In the genomic region with DNA sequence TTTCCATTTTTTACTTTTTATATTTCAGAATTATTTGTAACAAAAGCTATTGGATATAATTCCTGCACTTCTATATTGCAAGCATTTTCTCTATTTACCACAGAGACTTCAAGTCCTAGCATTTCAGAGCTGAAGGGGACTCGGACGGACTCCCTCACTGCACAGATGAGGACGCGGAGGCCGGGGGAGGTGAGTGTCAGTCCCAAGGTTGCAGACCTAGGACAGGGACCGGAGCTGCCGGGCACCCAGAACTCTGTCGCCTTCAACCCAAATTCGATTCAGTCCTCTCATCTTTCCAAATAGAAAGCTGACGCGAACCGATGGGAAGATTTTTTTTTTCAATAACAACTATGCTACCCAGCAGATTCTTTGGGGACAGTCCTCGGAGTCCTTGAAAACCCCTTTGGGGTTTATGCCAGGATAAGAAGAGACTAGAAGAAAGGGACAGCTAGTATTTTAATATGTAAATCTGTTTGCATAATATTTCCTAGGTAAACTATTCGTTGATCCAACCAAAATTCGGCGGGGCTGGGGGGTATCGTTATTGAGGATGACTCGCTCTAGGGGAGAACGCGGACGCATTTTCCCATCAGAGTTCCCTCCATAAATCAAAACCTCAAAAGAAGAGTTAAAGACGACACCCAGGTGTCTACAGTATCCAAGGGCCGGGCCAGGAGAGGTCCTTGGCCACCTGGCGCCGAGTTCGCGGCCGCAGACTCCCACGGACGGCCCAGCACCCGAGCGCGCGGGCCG, we compare ENCODE assay signal across 10 cellular contexts. TPM values are rescaled to one million over a fixed set of nuclear protein-coding genes. Genes with fewer than 3 reads are reported as not detected.
DNase-seq lines count a peak whose midpoint lies in the region; ATAC-seq and TF ChIP-seq lines count a peak whose summit lies in the region.
"Had no signal": no experiment of that assay in that cellular context is flagged by ENCODE, and none has a peak within 500 bp of the region (broad histone marks: within the 10 kb centered on the region; RNA-seq: fewer than 3 reads in every experiment).

No MANE protein-coding gene starts in this region.

- intact Hi-C loops in lower leg skin (cut with DNase I; ENCODE audit: low total_unique reads) (no loop called here), tibial artery (cut with DNase I; ENCODE audit: low total_unique reads) (no loop called here)

- H3K27ac Mint-ChIP-seq in activated naive CD4-positive, alpha-beta T cell treated with anti-CD3 and anti-CD28 coated beads, Interleukin-2, amount 10 ng/mL, durations not matched to agents 7 days and 5 days, result no peak overlapping the region
- no peak overlapping the region for H3K27ac Mint-ChIP-seq in activated naive CD8-positive, alpha-beta T cell treated with anti-CD3 and anti-CD28 coated beads, Interleukin-2, amount 10 ng/mL, durations not matched to agents 7 days and 5 days

- H3K4me1 Mint-ChIP-seq in activated naive CD4-positive, alpha-beta T cell treated with anti-CD3 and anti-CD28 coated beads, Interleukin-2, amount 10 ng/mL, durations not matched to agents 7 days and 5 days, result peaks cover 11% of the 10 kb centered on the region
- H3K4me1 Mint-ChIP-seq in activated naive CD8-positive, alpha-beta T cell treated with anti-CD3 and anti-CD28 coated beads, Interleukin-2, amount 10 ng/mL, durations not matched to agents 7 days and 5 days, result peaks cover 4% of the 10 kb centered on the region

- CTCF ChIA-PET in activated naive CD4-positive, alpha-beta T cell treated with anti-CD3 and anti-CD28 coated beads, Interleukin-2, amount 10 ng/mL, durations not matched to agents 7 days and 5 days (lab: Charles Lee), result no interaction called here

- no peaks in the 10 kb centered on the region for H3K36me3 ChIP-seq in tibial artery

- TF ChIP-seq CTCF in lower leg skin (IDR thresholded peaks at IDR 0.05), result no peak
- TF ChIP-seq CTCF in tibial artery (IDR thresholded peaks at IDR 0.05), result no peak

- no peak overlapping the region for H3K27ac ChIP-seq in tibial artery
- H3K27ac ChIP-seq: C4-2B had no signal

- H3K4me3 ChIP-seq in lower leg skin (ENCODE audit: low read depth, poor library complexity, severe bottlenecking) (peak overlapping the region; percentile 19), tibial artery (peak overlapping the region; percentile 31 to 49)

- peaks cover 88% of the 10 kb centered on the region for H3K27me3 Mint-ChIP-seq in activated naive CD4-positive, alpha-beta T cell treated with anti-CD3 and anti-CD28 coated beads, Interleukin-2, amount 10 ng/mL, durations not matched to agents 7 days and 5 days
- peaks cover 74% of the 10 kb centered on the region for H3K27me3 Mint-ChIP-seq in activated naive CD8-positive, alpha-beta T cell treated with anti-CD3 and anti-CD28 coated beads, Interleukin-2, amount 10 ng/mL, durations not matched to agents 7 days and 5 days

- POLR2A ChIA-PET in activated naive CD8-positive, alpha-beta T cell treated with anti-CD3 and anti-CD28 coated beads, Interleukin-2, amount 10 ng/mL, durations not matched to agents 7 days and 5 days (lab: Charles Lee), result no interaction called here

- peak overlapping the region; percentile 61 for H3K4me3 Mint-ChIP-seq in activated naive CD4-positive, alpha-beta T cell treated with anti-CD3 and anti-CD28 coated beads, Interleukin-2, amount 10 ng/mL, durations not matched to agents 7 days and 5 days
- peak overlapping the region; percentile 64 for H3K4me3 Mint-ChIP-seq in activated naive CD8-positive, alpha-beta T cell treated with anti-CD3 and anti-CD28 coated beads, Interleukin-2, amount 10 ng/mL, durations not matched to agents 7 days and 5 days

- peaks cover 0 to 5% (median 0%) of the 10 kb centered on the region in 3 donors for H3K9me3 ChIP-seq in tibial artery

- no peaks in the 10 kb centered on the region for H3K9me3 Mint-ChIP-seq in activated naive CD4-positive, alpha-beta T cell treated with anti-CD3 and anti-CD28 coated beads, Interleukin-2, amount 10 ng/mL, durations not matched to agents 7 days and 5 days
- no peaks in the 10 kb centered on the region for H3K9me3 Mint-ChIP-seq in activated naive CD8-positive, alpha-beta T cell treated with anti-CD3 and anti-CD28 coated beads, Interleukin-2, amount 10 ng/mL, durations not matched to agents 7 days and 5 days

- DNase-seq in activated naive CD4-positive, alpha-beta T cell treated with anti-CD3 and anti-CD28 coated beads, Interleukin-2, amount 10 ng/mL, durations not matched to agents 7 days and 5 days, result no peak
- no peak for DNase-seq in activated naive CD4-positive, alpha-beta T cell (lab: John Stamatoyannopoulos, UW)
- DNase-seq in activated naive CD8-positive, alpha-beta T cell treated with anti-CD3 and anti-CD28 coated beads, Interleukin-2, amount 10 ng/mL, durations not matched to agents 7 days and 5 days, result no peak
- DNase-seq in lower leg skin (ENCODE audit: low spot score in 2 of 2) (no peak), tibial artery (no peak), NOMO-1 treated with DMSO at 0.1 percent for 48 hours (lab: John Stamatoyannopoulos, UW; ENCODE audit: unreplicated experiment) (no peak), GDM1 (lab: John Stamatoyannopoulos, UW) (no peak)

- ATAC-seq in activated naive CD8-positive, alpha-beta T cell treated with anti-CD3 and anti-CD28 coated beads, Interleukin-2, amount 10 ng/mL, durations not matched to agents 7 days and 5 days (ENCODE audit: low read depth), result no peak
- no peak for ATAC-seq in GM18868 (IDR thresholded peaks at IDR 0.05; ENCODE audit: unreplicated experiment)

- no peaks in the 10 kb centered on the region for H3K36me3 Mint-ChIP-seq in activated naive CD4-positive, alpha-beta T cell treated with anti-CD3 and anti-CD28 coated beads, Interleukin-2, amount 10 ng/mL, durations not matched to agents 7 days and 5 days
- H3K36me3 Mint-ChIP-seq in activated naive CD8-positive, alpha-beta T cell treated with anti-CD3 and anti-CD28 coated beads, Interleukin-2, amount 10 ng/mL, durations not matched to agents 7 days and 5 days, result peaks cover 3% of the 10 kb centered on the region

- 16 to 19% methylated on average over 24 to 35 of the region's 35 CpGs for WGBS in lower leg skin, 2 donors

- peaks cover 0 to 71% of the 10 kb centered on the region in 2 donors for H3K27me3 ChIP-seq in tibial artery

- H3K4me1 ChIP-seq in tibial artery, result peaks cover 0 to 16% (median 14%) of the 10 kb centered on the region in 4 donors

- no peak for TF ChIP-seq POLR2A in lower leg skin (IDR thresholded peaks at IDR 0.05)

RNA-seq across cellular contexts. Expression of gene FLT3, which starts 0.8 kb away (rescaled TPM):
- not detected for total RNA-seq in activated naive CD8-positive, alpha-beta T cell treated with anti-CD3 and anti-CD28 coated beads, Interleukin-2, amount 10 ng/mL, durations not matched to agents 7 days and 5 days
- total RNA-seq in lower leg skin, result 1 to 10 TPM in 2 of 4 donors, under 1 TPM in 2; 0.72 to 1.3 (median 0.89) TPM
- total RNA-seq: dermis microvascular lymphatic vessel endothelial cell had no signal

RNA-seq across cellular contexts. Expression of gene PAN3, which starts 38.8 kb away (rescaled TPM):
- total RNA-seq in activated naive CD8-positive, alpha-beta T cell treated with anti-CD3 and anti-CD28 coated beads, Interleukin-2, amount 10 ng/mL, durations not matched to agents 7 days and 5 days, result 10 to 100 TPM; 51.4 to 53.4 TPM
- 10 to 100 TPM; 32.2 to 57.7 (median 46.9) TPM for total RNA-seq in lower leg skin
